18 cellular contexts compared by ENCODE assay signal in genomic region chr13:36332986-36333385, GRCh38. TPM values are rescaled to one million over a fixed set of nuclear protein-coding genes. Genes with fewer than 3 reads are reported as not detected.
A peak's percentile ranks its signal among the peaks of the same experiment; 100 is the strongest.
DNase-seq lines count a peak whose midpoint lies in the region; ATAC-seq and TF ChIP-seq lines count a peak whose summit lies in the region.
"Had no signal": no experiment of that assay in that cellular context is flagged by ENCODE, and none has a peak within 500 bp of the region (broad histone marks: within the 10 kb centered on the region; RNA-seq: fewer than 3 reads in every experiment).

No MANE protein-coding gene starts in this region.

- DNase-seq in CD1c-positive myeloid dendritic cell (ENCODE audit: extremely low spot score) (peak; percentile 20), NB4 (ENCODE audit: low read depth) (peak; percentile 47), dermis microvascular lymphatic vessel endothelial cell (ENCODE audit: low read depth in 2 of 2) (peak; percentile 51 to 61), kidney glomerular epithelial cell (lab: John Stamatoyannopoulos, UW) (peak; percentile 4), tibial nerve (ENCODE audit: low spot score in 2 of 2) (no peak), left ventricle myocardium superior (no peak), dorsolateral prefrontal cortex (no peak)
- no peak for DNase-seq in activated T-cell treated with anti-CD3 and anti-CD28 coated beads, Interleukin-2, amount 50 U/mL, for 1 hour
- DNase-seq: activated T-cell treated with anti-CD3 and anti-CD28 coated beads, Interleukin-2, amount 50 U/mL, for 4 hours; head of caudate nucleus; naive B cell; NCI-H1105 treated with DMSO at 0.1 percent for 48 hours; NCI-H226; stimulated activated CD8-positive, alpha-beta memory T cell treated with anti-CD3 and anti-CD28 coated beads, Interleukin-4, amount 100 ng/mL, for 48 hours; T-cell had no signal

- ATAC-seq in left ventricle myocardium superior, result no peak
- ATAC-seq: activated CD4-positive, CD25-positive, alpha-beta regulatory T cell treated with anti-CD3 and anti-CD28 coated beads, Interleukin-2, amount 50 U/mL, for 24 hours; activated T-cell treated with anti-CD3 and anti-CD28 coated beads, Interleukin-2, amount 50 U/mL, for 4 hours; left lobe of liver; T-cell had no signal

- H3K9me3 ChIP-seq in tibial nerve, result no peaks in the 10 kb centered on the region

- TF ChIP-seq EP300 in tibial nerve (IDR thresholded peaks at IDR 0.05), result no peak

- intact Hi-C loops in left ventricle myocardium superior (cut with micrococcal nuclease) (no loop called here), dorsolateral prefrontal cortex (cut with DNase I) (no loop called here)

- TF ChIP-seq POLR2A in NB4 (IDR thresholded peaks at IDR 0.05; ENCODE audit: extremely low read depth, insufficient read length), result no peak
- TF ChIP-seq POLR2A in tibial nerve (IDR thresholded peaks at IDR 0.05), result no peak

- H3K4me1 ChIP-seq in tibial nerve, result peaks cover 0 to 86% (median 2%) of the 10 kb centered on the region in 4 donors
- H3K4me1 ChIP-seq: BLaER1 treated with 17β-estradiol and CSF1 and Interleukin-3, amounts not matched to agents 10 nM and 100 nM had no signal

- H3K27me3 ChIP-seq in tibial nerve (no peaks in the 10 kb centered on the region), dorsolateral prefrontal cortex (no peaks in the 10 kb centered on the region)
- H3K27me3 ChIP-seq: BLaER1 treated with 17β-estradiol and CSF1 and Interleukin-3, amounts not matched to agents 10 nM and 100 nM had no signal

- H3K36me3 ChIP-seq in tibial nerve, result peaks cover 0 to 41% (median 0%) of the 10 kb centered on the region in 3 donors
- H3K36me3 ChIP-seq: BLaER1 treated with 17β-estradiol and CSF1 and Interleukin-3, amounts not matched to agents 10 nM and 100 nM had no signal

- H3K27ac ChIP-seq in tibial nerve (no peak overlapping the region), dorsolateral prefrontal cortex (no peak overlapping the region)
- H3K27ac ChIP-seq: BLaER1 treated with 17β-estradiol and CSF1 and Interleukin-3, amounts not matched to agents 10 nM and 100 nM had no signal

- H3K4me3 ChIP-seq in NB4 (ENCODE audit: low read depth, low read length), result no peak overlapping the region
- H3K4me3 ChIP-seq in tibial nerve, result no peak overlapping the region
- peak overlapping the region in 4 of 59 donors; percentile 2 to 17 (median 9) for H3K4me3 ChIP-seq in dorsolateral prefrontal cortex
- H3K4me3 ChIP-seq: BLaER1 treated with 17β-estradiol and CSF1 and Interleukin-3, amounts not matched to agents 10 nM and 100 nM had no signal

- TF ChIP-seq CTCF in NB4 (IDR thresholded peaks at IDR 0.05; ENCODE audit: low read depth, low read length), result no peak
- no peak for TF ChIP-seq CTCF in tibial nerve (IDR thresholded peaks at IDR 0.05)
- no peak for TF ChIP-seq CTCF in dorsolateral prefrontal cortex (IDR thresholded peaks at IDR 0.05 in 54 of 56, conservative IDR thresholded peaks at IDR 0.05 in 2 of 56; ENCODE audit: low read depth in 1 of 56, partially characterized antibody in 56 of 56)

RNA-seq across cellular contexts. Expression of gene SPART, which starts 13.2 kb away (rescaled TPM):
- total RNA-seq in dermis microvascular lymphatic vessel endothelial cell (41.7 and 51.2 TPM in 2 replicates), tibial nerve (10 to 100 TPM; 50.7 to 77.4 (median 62.4) TPM), left ventricle myocardium superior (44.1 TPM), dorsolateral prefrontal cortex (100 to 1,000 TPM in 17 of 120 experiments, 10 to 100 TPM in 103; 62.9 to 138 (median 86.2) TPM)

RNA-seq across cellular contexts. Expression of gene CCDC169, which starts 35.4 kb away (rescaled TPM):
- total RNA-seq in dermis microvascular lymphatic vessel endothelial cell (0.63 and 1.3 TPM in 2 replicates), tibial nerve (under 1 TPM in 3 of 4 donors, not detected in 1; 0.30 to 0.63 (median 0.39) TPM), left ventricle myocardium superior (0.27 TPM), dorsolateral prefrontal cortex (1 to 10 TPM in 118 of 120 experiments, under 1 TPM in 2; 0.84 to 8.8 (median 3.5) TPM)
- total RNA-seq: T-cell had no signal

Comparison
In these comparisons a context has a peak if more than half of its experiments do, and no peak if none do; other contexts are left out.
1. DNase-seq: peak in CD1c-positive myeloid dendritic cell (single experiment), NB4 (single experiment), dermis microvascular lymphatic vessel endothelial cell (2 of 2) and kidney glomerular epithelial cell (single experiment); none in tibial nerve (0 of 2), left ventricle myocardium superior (single experiment), dorsolateral prefrontal cortex (0 of 10) and activated T-cell treated with anti-CD3 and anti-CD28 coated beads, Interleukin-2, amount 50 U/mL, for 1 hour (single experiment).